8 cellular contexts compared by ENCODE assay signal in the genomic region with DNA sequence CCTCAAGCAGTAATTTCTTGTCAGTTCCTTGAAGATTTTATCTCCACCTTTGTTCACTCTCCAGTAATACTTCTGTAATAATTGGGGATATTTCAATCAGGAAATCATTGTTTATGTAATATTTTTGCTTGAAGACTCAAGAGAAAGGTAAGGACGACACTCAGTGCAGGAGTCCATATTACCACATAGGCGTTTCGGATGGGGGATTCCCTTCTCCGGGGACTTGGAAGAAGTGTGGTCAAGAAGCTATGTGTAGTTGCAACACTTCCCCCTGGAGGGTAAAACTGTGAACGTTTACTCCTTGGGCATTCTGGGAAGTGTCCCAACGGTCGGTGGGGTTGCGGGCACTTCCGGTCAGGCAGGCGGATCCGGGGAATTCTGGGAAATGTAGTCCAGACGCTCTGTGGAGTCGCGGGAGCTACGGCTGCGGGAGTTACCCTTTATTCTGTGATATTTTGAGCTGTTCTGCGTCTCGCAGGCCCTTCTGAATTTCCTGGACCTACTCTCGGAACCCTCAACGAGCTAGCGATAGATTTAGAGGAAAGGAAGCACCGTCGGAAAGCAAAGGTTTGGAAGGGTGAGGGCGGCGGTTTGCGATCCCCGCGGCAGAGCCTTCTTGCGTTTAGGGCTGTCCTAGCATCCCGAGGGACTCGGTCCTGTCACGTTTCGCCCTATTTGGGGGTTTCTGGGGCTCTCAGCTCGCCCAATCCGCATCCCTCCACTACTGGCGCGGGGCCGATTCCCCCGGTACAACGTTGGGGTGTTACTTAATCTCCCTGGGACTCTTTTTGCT. TPM values are rescaled to one million over a fixed set of nuclear protein-coding genes. Genes with fewer than 3 reads are reported as not detected.
DNase-seq lines count a peak whose midpoint lies in the region; ATAC-seq, FAIRE-seq and TF ChIP-seq lines count a peak whose summit lies in the region.

Gene ZNF221, plus strand, starts transcription at position 395 of the 793 bp plus-strand sequence. CDS start 11,499 bp downstream, outside the sequence.

- TF ChIP-seq EP300 in A549 (IDR thresholded peaks at IDR 0.05) = no peak

- TF ChIP-seq POLR2A in A549 (IDR thresholded peaks at IDR 0.05; ENCODE audit: low read length) (no peak), GM18526 (IDR thresholded peaks at IDR 0.05; ENCODE audit: extremely low read depth, insufficient read length) (peak; percentile 21)

- peak; percentile 48 to 62; a peak in 4 of 5 replicates for TF ChIP-seq RAD21 in A549 (conservative IDR thresholded peaks at IDR 0.05 in 1 of 2, IDR thresholded peaks at IDR 0.05 in 1 of 2)

- DNase-seq in A549 (ENCODE audit: low read depth in 1 of 2, low spot score in 1 of 2) (peak; percentile 98 to 99), NCI-H2171 treated with DMSO at 0.1 percent for 48 hours (lab: John Stamatoyannopoulos, UW) (peak; percentile 91), cerebellum (ENCODE audit: low spot score) (peak; percentile 94), islet precursor cell (peak; percentile 96)
- DNase-seq in stimulated activated CD4-positive, alpha-beta T cell treated with anti-CD3 and anti-CD28 coated beads, Interleukin-12 subunit alpha, Interleukin-12 subunit beta, amount 100 ng/mL, for 24 hours (ENCODE audit: low read depth in 2 of 2) = peak; percentile 32 to 58

- H3K4me1 ChIP-seq in A549 = no peaks in the 10 kb centered on the region

- ATAC-seq in A549 = peak; percentile 99 to 100
- peak; percentile 75 for ATAC-seq in HG03060 (IDR thresholded peaks at IDR 0.05; ENCODE audit: low read depth, unreplicated experiment)

- H3K4me3 ChIP-seq in A549 = peak within 1 kb of the TSS; percentile 67
- H3K4me3 ChIP-seq in WI38 (ENCODE audit: low read depth, low read length) = peak within 1 kb of the TSS; percentile 76

- POLR2A ChIA-PET in A549 (lab: Yijun Ruan, JAX) = interaction anchor here (0.8 to 1.6 kb wide), 5 partner anchors 15 to 550 kb away, joined by 3 to 21 read pairs (median 3); partner anchors contain the start of genes ZNF180, ZNF226, ZNF227 and ZNF45

- FAIRE-seq in A549 (lab: Jason Lieb, UNC) = peak; percentile 99

- peaks cover 88% of the 10 kb centered on the region for H3K9me3 ChIP-seq in A549

- peak within 1 kb of the TSS; percentile 72 for H3K4me2 ChIP-seq in A549

- 3% methylated on average over 34 of the region's 40 CpGs for WGBS in A549 (ENCODE audit: missing lambda C conversion rate)

- H3K27ac ChIP-seq in A549 = peak within 1 kb of the TSS; percentile 61 to 73

- peak; percentile 41; the same call in 2 of the 3 replicates for TF ChIP-seq CTCF in A549 (IDR thresholded peaks at IDR 0.05)
- TF ChIP-seq CTCF in WI38 (IDR thresholded peaks at IDR 0.05; ENCODE audit: low read depth, low read length) = no peak

- CTCF ChIA-PET in A549 (lab: Yijun Ruan, JAX) = interaction anchor here (0.6 to 1.6 kb wide), 7 partner anchors 15 to 256 kb away, joined by 3 to 11 read pairs (median 3); partner anchors contain the start of gene ZNF45

TF ChIP-seq in A549, 52 proteins besides CTCF, POLR2A, EP300 and RAD21 (continues in another document):
- peak; percentile 61; the same call in 1 of the 2 replicates for TF ChIP-seq GATA3 (IDR thresholded peaks at IDR 0.05; ENCODE audit: borderline replicate concordance)
- peak; percentile 62; the same call in 1 of the 2 replicates for TF ChIP-seq PHF8 (IDR thresholded peaks at IDR 0.05; ENCODE audit: borderline replicate concordance, low read depth)
- no peak for TF ChIP-seq BHLHE40 (IDR thresholded peaks at IDR 0.05; ENCODE audit: low read depth, low read length)
- no peak for TF ChIP-seq ESRRA (IDR thresholded peaks at IDR 0.05; ENCODE audit: borderline replicate concordance, low read length)
- TF ChIP-seq NR3C1 (IDR thresholded peaks at IDR 0.05) = no peak
- TF ChIP-seq ATOH8 (CRISPR knock-in tag; IDR thresholded peaks at IDR 0.05; ENCODE audit: low read depth) = no peak
- TF ChIP-seq RARB (CRISPR knock-in tag; IDR thresholded peaks at IDR 0.05) = no peak
- TF ChIP-seq HDAC2 (IDR thresholded peaks at IDR 0.05) = no peak
- TF ChIP-seq, protein P1, sequence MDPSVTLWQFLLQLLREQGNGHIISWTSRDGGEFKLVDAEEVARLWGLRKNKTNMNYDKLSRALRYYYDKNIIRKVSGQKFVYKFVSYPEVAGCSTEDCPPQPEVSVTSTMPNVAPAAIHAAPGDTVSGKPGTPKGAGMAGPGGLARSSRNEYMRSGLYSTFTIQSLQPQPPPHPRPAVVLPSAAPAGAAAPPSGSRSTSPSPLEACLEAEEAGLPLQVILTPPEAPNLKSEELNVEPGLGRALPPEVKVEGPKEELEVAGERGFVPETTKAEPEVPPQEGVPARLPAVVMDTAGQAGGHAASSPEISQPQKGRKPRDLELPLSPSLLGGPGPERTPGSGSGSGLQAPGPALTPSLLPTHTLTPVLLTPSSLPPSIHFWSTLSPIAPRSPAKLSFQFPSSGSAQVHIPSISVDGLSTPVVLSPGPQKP (IDR thresholded peaks at IDR 0.05; ENCODE audit: low read depth, low read length) = 0 out of 2 replicates have a peak, but pooled peaks have one; percentile 58
- TF ChIP-seq, protein P2, sequence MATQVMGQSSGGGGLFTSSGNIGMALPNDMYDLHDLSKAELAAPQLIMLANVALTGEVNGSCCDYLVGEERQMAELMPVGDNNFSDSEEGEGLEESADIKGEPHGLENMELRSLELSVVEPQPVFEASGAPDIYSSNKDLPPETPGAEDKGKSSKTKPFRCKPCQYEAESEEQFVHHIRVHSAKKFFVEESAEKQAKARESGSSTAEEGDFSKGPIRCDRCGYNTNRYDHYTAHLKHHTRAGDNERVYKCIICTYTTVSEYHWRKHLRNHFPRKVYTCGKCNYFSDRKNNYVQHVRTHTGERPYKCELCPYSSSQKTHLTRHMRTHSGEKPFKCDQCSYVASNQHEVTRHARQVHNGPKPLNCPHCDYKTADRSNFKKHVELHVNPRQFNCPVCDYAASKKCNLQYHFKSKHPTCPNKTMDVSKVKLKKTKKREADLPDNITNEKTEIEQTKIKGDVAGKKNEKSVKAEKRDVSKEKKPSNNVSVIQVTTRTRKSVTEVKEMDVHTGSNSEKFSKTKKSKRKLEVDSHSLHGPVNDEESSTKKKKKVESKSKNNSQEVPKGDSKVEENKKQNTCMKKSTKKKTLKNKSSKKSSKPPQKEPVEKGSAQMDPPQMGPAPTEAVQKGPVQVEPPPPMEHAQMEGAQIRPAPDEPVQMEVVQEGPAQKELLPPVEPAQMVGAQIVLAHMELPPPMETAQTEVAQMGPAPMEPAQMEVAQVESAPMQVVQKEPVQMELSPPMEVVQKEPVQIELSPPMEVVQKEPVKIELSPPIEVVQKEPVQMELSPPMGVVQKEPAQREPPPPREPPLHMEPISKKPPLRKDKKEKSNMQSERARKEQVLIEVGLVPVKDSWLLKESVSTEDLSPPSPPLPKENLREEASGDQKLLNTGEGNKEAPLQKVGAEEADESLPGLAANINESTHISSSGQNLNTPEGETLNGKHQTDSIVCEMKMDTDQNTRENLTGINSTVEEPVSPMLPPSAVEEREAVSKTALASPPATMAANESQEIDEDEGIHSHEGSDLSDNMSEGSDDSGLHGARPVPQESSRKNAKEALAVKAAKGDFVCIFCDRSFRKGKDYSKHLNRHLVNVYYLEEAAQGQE (IDR thresholded peaks at IDR 0.05) = no peak
- no peak for TF ChIP-seq ZNF302 (CRISPR knock-in tag; IDR thresholded peaks at IDR 0.05)
- TF ChIP-seq HOXB5 (CRISPR knock-in tag; IDR thresholded peaks at IDR 0.05) = no peak
- peak; percentile 22; the same call in 2 of the 3 replicates for TF ChIP-seq SMC3 (IDR thresholded peaks at IDR 0.05)
- 0 out of 3 replicates have a peak, but pooled peaks have one; percentile 17 for TF ChIP-seq BCL3 (IDR thresholded peaks at IDR 0.05)
- TF ChIP-seq MYC (IDR thresholded peaks at IDR 0.05; ENCODE audit: borderline replicate concordance, low read length) = no peak
- TF ChIP-seq, protein P3, sequence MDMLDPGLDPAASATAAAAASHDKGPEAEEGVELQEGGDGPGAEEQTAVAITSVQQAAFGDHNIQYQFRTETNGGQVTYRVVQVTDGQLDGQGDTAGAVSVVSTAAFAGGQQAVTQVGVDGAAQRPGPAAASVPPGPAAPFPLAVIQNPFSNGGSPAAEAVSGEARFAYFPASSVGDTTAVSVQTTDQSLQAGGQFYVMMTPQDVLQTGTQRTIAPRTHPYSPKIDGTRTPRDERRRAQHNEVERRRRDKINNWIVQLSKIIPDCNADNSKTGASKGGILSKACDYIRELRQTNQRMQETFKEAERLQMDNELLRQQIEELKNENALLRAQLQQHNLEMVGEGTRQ (IDR thresholded peaks at IDR 0.05) = no peak
- TF ChIP-seq FOSL2 (IDR thresholded peaks at IDR 0.05) = no peak
- 0 out of 2 replicates have a peak, but pooled peaks have one; percentile 4 for TF ChIP-seq FOSL2 (CRISPR knock-in tag; IDR thresholded peaks at IDR 0.05)
- no peak for TF ChIP-seq FOXS1 (CRISPR knock-in tag; IDR thresholded peaks at IDR 0.05)
- 0 out of 2 replicates have a peak, but pooled peaks have one; percentile 51 for TF ChIP-seq RNF2 (IDR thresholded peaks at IDR 0.05; ENCODE audit: borderline replicate concordance, low read depth)

RNA-seq across cellular contexts. Expression of gene ZNF221, which starts in this region (rescaled TPM):
- 1.6 and 2.4 TPM in 2 replicates for polyA plus RNA-seq in A549 (2011; rRNA removed)
- polyA plus RNA-seq in A549 (2012; cell fraction: cytosol; rRNA removed) = 0.39 and 0.45 TPM in 2 replicates
- 0.20 and 1.1 TPM in 2 replicates for polyA plus RNA-seq in A549 (2012; cell fraction: nucleus; rRNA removed)
- 1.2 to 2.3 TPM (median 1.6 TPM) in 3 replicates for polyA plus RNA-seq in A549 (2017; fragmentation: RNase III; extraction: RNeasy Plus Mini Kit Qiagen cat#74134 plus additional on column Dnase treatment)
- 3.1 and 4.0 TPM in 2 replicates for polyA minus RNA-seq in A549 (2011; rRNA and poly(A)+ RNA removed)
- total RNA-seq in cerebellum = 28.4 TPM

Comparison
In these comparisons a context has a peak if more than half of its experiments do, and no peak if none do; other contexts are left out.
1. Peak in every context shown above with its lines: DNase-seq, ATAC-seq, H3K4me3 ChIP-seq and H3K27ac ChIP-seq.
2. DNase-seq: peak in every context shown above with its lines; median percentile 98 in A549; 96 in islet precursor cell; 94 in cerebellum; 91 in NCI-H2171 treated with DMSO at 0.1 percent for 48 hours; 45 in stimulated activated CD4-positive, alpha-beta T cell treated with anti-CD3 and anti-CD28 coated beads, Interleukin-12 subunit alpha, Interleukin-12 subunit beta, amount 100 ng/mL, for 24 hours.